25 cellular contexts compared by ENCODE assay signal in the genomic region with DNA sequence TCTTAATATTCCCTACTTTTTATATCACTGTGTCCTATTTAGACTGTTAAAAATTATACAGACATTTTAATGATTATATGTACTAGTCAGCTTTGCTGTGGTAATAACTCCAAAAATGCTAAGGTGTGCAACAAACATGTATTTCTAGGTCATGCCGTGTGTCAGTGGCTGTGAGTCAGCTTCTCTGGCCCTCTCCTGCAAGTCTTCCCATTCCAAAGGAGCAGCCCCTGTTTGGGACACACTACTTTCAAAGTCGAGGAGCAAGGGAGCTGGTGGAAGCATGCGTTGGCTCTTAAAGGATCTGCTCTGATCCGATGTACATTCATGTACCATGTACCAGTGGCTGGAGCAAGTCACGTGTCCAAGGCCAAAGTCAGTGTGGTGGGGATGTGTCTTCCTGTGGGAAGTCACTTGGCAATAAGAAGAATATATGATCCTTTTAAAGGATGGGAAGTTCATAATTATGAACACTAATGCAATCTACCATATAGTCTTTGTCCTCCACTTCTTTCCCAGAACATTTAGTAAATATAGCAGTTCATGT. TPM values are rescaled to one million over a fixed set of nuclear protein-coding genes. Genes with fewer than 3 reads are reported as not detected.
A peak's percentile ranks its signal among the peaks of the same experiment; 100 is the strongest.
DNase-seq lines count a peak whose midpoint lies in the region; ATAC-seq and TF ChIP-seq lines count a peak whose summit lies in the region.
"Had no signal": no experiment of that assay in that cellular context is flagged by ENCODE, and none has a peak within 500 bp of the region (broad histone marks: within the 10 kb centered on the region; RNA-seq: fewer than 3 reads in every experiment).

No MANE protein-coding gene starts in this region.

- H3K9ac ChIP-seq in trophoblast cell (ENCODE audit: low read length): no peak overlapping the region

- H3K4ac ChIP-seq in trophoblast cell (ENCODE audit: low read depth, low read length): no peak overlapping the region

- DNase-seq in ACHN (peak; percentile 50), M059J (ENCODE audit: low read depth) (peak; percentile 11), epithelial cell of proximal tubule (ENCODE audit: low read depth) (peak; percentile 73), trophoblast cell (peak; percentile 28 to 47), KBM-7 (no peak), tibial nerve (ENCODE audit: low spot score in 2 of 2) (no peak), DMS153 treated with DMSO at 0.1 percent for 48 hours (lab: John Stamatoyannopoulos, UW; ENCODE audit: unreplicated experiment) (no peak)
- DNase-seq: activated B cell treated with CpG ODN at 0.5 μM for 24 hours; activated CD4-positive, alpha-beta T cell treated with anti-CD3 and anti-CD28 coated beads, Interleukin-2, amount 50 U/mL, for 48 hours; activated CD8-positive, alpha-beta memory T cell treated with anti-CD3 and anti-CD28 coated beads, Interleukin-2, amount 50 U/mL, for 48 hours; CD8-positive, alpha-beta memory T cell; GDM1; NCI-H1105; NCI-H2029 treated with DMSO at 0.1 percent for 48 hours; NCI-H226; NCI-H774; nephron progenitor cell; ovary; right lobe of liver; stimulated activated naive CD4-positive, alpha-beta T cell treated with Interleukin-2 at 50 U/mL for 16 hours had no signal

- H3K18ac ChIP-seq in trophoblast cell (ENCODE audit: low read length): peak overlapping the region; percentile 6

- no peak overlapping the region for H2BK5ac ChIP-seq in trophoblast cell (ENCODE audit: low read depth, low read length, poor library complexity)

- no peak for ATAC-seq in HG03439 (IDR thresholded peaks at IDR 0.05; ENCODE audit: unreplicated experiment)
- ATAC-seq: activated naive CD4-positive, alpha-beta T cell treated with anti-CD3 and anti-CD28 coated beads, Interleukin-2, amount 50 U/mL, for 72 hours; HepG2 had no signal

- no peak overlapping the region for H4K12ac ChIP-seq in trophoblast cell (ENCODE audit: low read depth, low read length)

- WGBS in trophoblast cell (ENCODE audit: extremely low coverage, insufficient coverage, insufficient read length): no CpG with 5 or more reads among the region's 5 CpGs
- WGBS in tibial nerve, 2 donors: 77 to 79% methylated on average over 5 of the region's 5 CpGs

- TF ChIP-seq EP300 in tibial nerve (IDR thresholded peaks at IDR 0.05): no peak

- H3K4me3 ChIP-seq in epithelial cell of proximal tubule (ENCODE audit: low read depth, low read length): peak overlapping the region; percentile 2
- H3K4me3 ChIP-seq in trophoblast cell (ENCODE audit: low read depth, low read length): no peak overlapping the region
- H3K4me3 ChIP-seq in tibial nerve: no peak overlapping the region
- H3K4me3 ChIP-seq: ascending aorta, ovary, right lobe of liver had no signal

- no peaks in the 10 kb centered on the region for H3K79me2 ChIP-seq in trophoblast cell (ENCODE audit: control insufficient read depth, insufficient read depth, low read length, poor library complexity)

- no peak overlapping the region for H2BK12ac ChIP-seq in trophoblast cell (ENCODE audit: low read length)

- in situ Hi-C loops in ACHN (cut with HindIII; ENCODE audit: low pct_ligation_motif_present, low pct_unique_long_range_greater_than_20kb, low sequenced_read_pairs) (no loop called here), KBM-7 (cut with MboI; ENCODE audit: low pct_unique_long_range_greater_than_20kb, low sequenced_read_pairs) (no loop called here)

- H3K27ac ChIP-seq in trophoblast cell (ENCODE audit: low read depth, low read length): peak overlapping the region; percentile 29
- H3K27ac ChIP-seq in tibial nerve: no peak overlapping the region
- H3K27ac ChIP-seq: HL-60, ovary, right lobe of liver had no signal

- no peak overlapping the region for H2BK120ac ChIP-seq in trophoblast cell (ENCODE audit: insufficient read depth, low read length, poor library complexity)

- no peak for TF ChIP-seq CTCF in epithelial cell of proximal tubule (conservative IDR thresholded peaks at IDR 0.05; ENCODE audit: low read depth, low read length)
- no peak for TF ChIP-seq CTCF in tibial nerve (IDR thresholded peaks at IDR 0.05)

- H3K4me1 ChIP-seq in trophoblast cell (ENCODE audit: control insufficient read depth in 1 of 2, insufficient read depth in 2 of 2, low read length in 2 of 2): peaks cover 13 to 18% of the 10 kb centered on the region in 2 experiments
- H3K4me1 ChIP-seq in tibial nerve: peaks cover 0 to 21% (median 2%) of the 10 kb centered on the region in 4 donors
- H3K4me1 ChIP-seq: right lobe of liver had no signal

- H2AK5ac ChIP-seq in trophoblast cell (ENCODE audit: low read length): no peak overlapping the region

- H3K9me3 ChIP-seq in trophoblast cell (ENCODE audit: insufficient read depth, low read depth, low read length) (no peaks in the 10 kb centered on the region), tibial nerve (no peaks in the 10 kb centered on the region)
- H3K9me3 ChIP-seq: ascending aorta, ovary, right lobe of liver had no signal

- no peak overlapping the region for H3K14ac ChIP-seq in trophoblast cell (ENCODE audit: low read length)

- H3K23ac ChIP-seq in trophoblast cell (ENCODE audit: low read length): no peak overlapping the region

- H2AFZ ChIP-seq in trophoblast cell (ENCODE audit: insufficient read depth, low read length, poor library complexity): no peak overlapping the region

- H3K79me1 ChIP-seq in trophoblast cell (ENCODE audit: low read length): peaks cover 5% of the 10 kb centered on the region

- no peaks in the 10 kb centered on the region for H3K36me3 ChIP-seq in trophoblast cell (ENCODE audit: control insufficient read depth in 1 of 2, insufficient read depth in 2 of 2, low read length in 2 of 2)
- H3K36me3 ChIP-seq in tibial nerve: no peaks in the 10 kb centered on the region
- H3K36me3 ChIP-seq: ascending aorta, ovary, right lobe of liver had no signal

- H3K27me3 ChIP-seq in trophoblast cell (ENCODE audit: insufficient read depth, low read length) (no peaks in the 10 kb centered on the region), tibial nerve (no peaks in the 10 kb centered on the region)
- H3K27me3 ChIP-seq: ascending aorta, ovary, right lobe of liver had no signal

- TF ChIP-seq POLR2A in tibial nerve (IDR thresholded peaks at IDR 0.05): no peak

- no peak overlapping the region for H4K91ac ChIP-seq in trophoblast cell (ENCODE audit: low read depth, low read length)

- H3K4me2 ChIP-seq in trophoblast cell (ENCODE audit: low read length): no peak overlapping the region

- H4K8ac ChIP-seq in trophoblast cell (ENCODE audit: low read depth, low read length): no peak overlapping the region

RNA-seq across cellular contexts. Expression of a gene that starts 39.7 kb away (rescaled TPM):
- 5.7 and 11.0 TPM in 2 replicates for total RNA-seq in M059J (2014; rRNA removed; shearing (Covaris generic))
- 6.1 and 6.9 TPM in 2 replicates for total RNA-seq in epithelial cell of proximal tubule
- 9.6 and 9.9 TPM in 2 replicates for polyA plus RNA-seq in trophoblast cell (2013)
- 10 to 100 TPM; 14.9 to 25.3 (median 17.0) TPM for total RNA-seq in tibial nerve

Comparison
In these comparisons a context has a peak if more than half of its experiments do, and no peak if none do; other contexts are left out.
1. DNase-seq: peak in ACHN (single experiment), M059J (single experiment), epithelial cell of proximal tubule (single experiment) and trophoblast cell (2 of 2); none in KBM-7 (single experiment), tibial nerve (0 of 2) and DMS153 treated with DMSO at 0.1 percent for 48 hours (single experiment).